ENCODE assay signal across 7 cellular contexts in genomic region chr14:68792022-68792829, GRCh38. TPM values are rescaled to one million over a fixed set of nuclear protein-coding genes. Genes with fewer than 3 reads are reported as not detected.
A peak's percentile ranks its signal among the peaks of the same experiment; 100 is the strongest.
DNase-seq lines count a peak whose midpoint lies in the region; ATAC-seq and TF ChIP-seq lines count a peak whose summit lies in the region.

No MANE protein-coding gene starts in this region.

- no peak for TF ChIP-seq RAD21 in HCT116 (IDR thresholded peaks at IDR 0.05; ENCODE audit: low read depth)

- H3K27me3 Mint-ChIP-seq in T-helper 1 cell treated with Interleukin-12 subunit alpha and Interleukin-12 subunit beta and Interleukin-4 antibody, amounts not matched to agents 30 μg/mL and 1 μg/mL, for 36 hours (ENCODE audit: low read depth): no peaks in the 10 kb centered on the region

- peaks cover 9% of the 10 kb centered on the region; the same call in 1 of the 2 replicates for H4K20me1 ChIP-seq in HCT116 (ENCODE audit: insufficient read depth)

- peak overlapping the region; percentile 91 for H3K4me3 Mint-ChIP-seq in T-helper 1 cell treated with Interleukin-12 subunit alpha and Interleukin-12 subunit beta and Interleukin-4 antibody, amounts not matched to agents 30 μg/mL and 1 μg/mL, for 36 hours

- H3K4me2 ChIP-seq in HCT116 (ENCODE audit: low read length): peak overlapping the region; percentile 81

- no peak for DNase-seq in HCT116 (ENCODE audit: low read depth, low spot score)
- DNase-seq in erythroblast (lab: John Stamatoyannopoulos, UW): peak; percentile 61 to 70
- DNase-seq in HPDE6-E6E7 (ENCODE audit: extremely low spot score): no peak
- DNase-seq in NOMO-1 (lab: John Stamatoyannopoulos, UW; ENCODE audit: unreplicated experiment in 2 of 2): no peak

- H3K4me3 ChIP-seq in HCT116 (replicated peaks in 1 of 2; ENCODE audit: low read depth in 1 of 2, low read length in 2 of 2): peak overlapping the region; percentile 83 to 89
- peak overlapping the region; percentile 99 for H3K4me3 ChIP-seq in neuron (ENCODE audit: low read length)

- H3K4me1 ChIP-seq in HCT116 (ENCODE audit: control insufficient read depth in 1 of 2, insufficient read depth in 2 of 2, low read length in 2 of 2) (peaks cover 39 to 74% of the 10 kb centered on the region in 2 experiments), neuron (ENCODE audit: insufficient read depth, low read length) (peaks cover 44% of the 10 kb centered on the region)

- TF ChIP-seq CTCF in HCT116 (IDR thresholded peaks at IDR 0.05 in 2 of 3, conservative IDR thresholded peaks at IDR 0.05 in 1 of 3; ENCODE audit: borderline replicate concordance in 1 of 3, insufficient read depth in 1 of 3, low read depth in 2 of 3, low read length in 2 of 3): no peak

- no peaks in the 10 kb centered on the region for H3K9me2 ChIP-seq in HCT116 (ENCODE audit: insufficient read depth)

- H3K9me3 Mint-ChIP-seq in T-helper 1 cell treated with Interleukin-12 subunit alpha and Interleukin-12 subunit beta and Interleukin-4 antibody, amounts not matched to agents 30 μg/mL and 1 μg/mL, for 36 hours: no peaks in the 10 kb centered on the region

- H3K27ac ChIP-seq in HCT116 (ENCODE audit: low read depth, low read length): peak overlapping the region; percentile 99

- POLR2A ChIA-PET in HCT116 (lab: Charles Lee): interaction anchor here (0.6 to 7.1 kb wide), 31 partner anchors 8 to 792 kb away, joined by 3 to 120 read pairs (median 4); no protein-coding TSS in a partner anchor

- H3K36me3 ChIP-seq in HCT116 (ENCODE audit: control insufficient read depth in 1 of 2, insufficient read depth in 2 of 2, low read length in 2 of 2): peaks cover 29 to 43% of the 10 kb centered on the region in 2 experiments
- peaks cover 40% of the 10 kb centered on the region for H3K36me3 ChIP-seq in neuron (ENCODE audit: insufficient read depth, low read length)

- peaks cover 48% of the 10 kb centered on the region for H3K4me1 Mint-ChIP-seq in T-helper 1 cell treated with Interleukin-12 subunit alpha and Interleukin-12 subunit beta and Interleukin-4 antibody, amounts not matched to agents 30 μg/mL and 1 μg/mL, for 36 hours (ENCODE audit: low read depth)

- peak overlapping the region; percentile 99 for H3K27ac Mint-ChIP-seq in T-helper 1 cell treated with Interleukin-12 subunit alpha and Interleukin-12 subunit beta and Interleukin-4 antibody, amounts not matched to agents 30 μg/mL and 1 μg/mL, for 36 hours

- H3K9me3 ChIP-seq in HCT116 (ENCODE audit: control insufficient read depth in 1 of 2, insufficient read depth in 1 of 2, low read depth in 1 of 2, low read length in 2 of 2) (no peaks in the 10 kb centered on the region), neuron (ENCODE audit: low read length) (no peaks in the 10 kb centered on the region)

- H2AFZ ChIP-seq in HCT116 (ENCODE audit: low read depth, low read length, poor library complexity, severe bottlenecking) (no peak overlapping the region), neuron (ENCODE audit: low read depth, low read length) (no peak overlapping the region)

- BruUV-seq in HCT116 (replicated peaks; lab: Mats Ljungman, UMichigan): TSS peak; percentile 31

- peak overlapping the region; percentile 94 for H3K9ac ChIP-seq in HCT116 (ENCODE audit: low read length)

- no peak for TF ChIP-seq POLR2A in HCT116 (IDR thresholded peaks at IDR 0.05; ENCODE audit: borderline replicate concordance, extremely low read depth, insufficient read depth, insufficient read length)
- no peak for TF ChIP-seq POLR2A in erythroblast (IDR thresholded peaks at IDR 0.05; ENCODE audit: low read length)

- ATAC-seq in HCT116: no peak
- ATAC-seq in GM21737 (IDR thresholded peaks at IDR 0.05; ENCODE audit: unreplicated experiment): no peak

- intact Hi-C loops in HCT116 (cut with micrococcal nuclease): loop anchor here (2.0 to 5.0 kb wide), 4 partner anchors 23 to 847 kb away; no protein-coding TSS in a partner anchor

- peaks cover 82% of the 10 kb centered on the region for H3K79me2 ChIP-seq in HCT116 (ENCODE audit: insufficient read depth, low read length)

- no peaks in the 10 kb centered on the region for H3K27me3 ChIP-seq in HCT116 (ENCODE audit: insufficient read depth, low read length)
- H3K27me3 ChIP-seq in neuron (ENCODE audit: insufficient read depth, low read length): no peaks in the 10 kb centered on the region

- RAD21 ChIA-PET in HCT116 (lab: Charles Lee; ENCODE audit: low non-redundant PET in 1 of 2, low total read pairs in 2 of 2, uncharacterized antibody in 2 of 2, unreplicated experiment in 2 of 2): interaction anchor here (0.6 to 1.0 kb wide), 4 partner anchors 24 to 1084 kb away, joined by 3 to 12 read pairs (median 6); no protein-coding TSS in a partner anchor

- H3K36me3 Mint-ChIP-seq in T-helper 1 cell treated with Interleukin-12 subunit alpha and Interleukin-12 subunit beta and Interleukin-4 antibody, amounts not matched to agents 30 μg/mL and 1 μg/mL, for 36 hours (ENCODE audit: low read depth): peaks cover 46% of the 10 kb centered on the region

- CTCF ChIA-PET in HCT116 (lab: Charles Lee): interaction anchor here (0.6 to 1.4 kb wide), 5 partner anchors 33 to 1156 kb away, joined by 3 to 5 read pairs (median 4); no protein-coding TSS in a partner anchor

TF ChIP-seq in HCT116, 20 proteins besides CTCF, POLR2A, EP300 and RAD21:
- peak; percentile 44 for TF ChIP-seq POLR2AphosphoS5 (IDR thresholded peaks at IDR 0.05; ENCODE audit: low read depth, low read length)
- no peak for TF ChIP-seq ZBTB33 (IDR thresholded peaks at IDR 0.05; ENCODE audit: extremely low read depth, insufficient replicate concordance, low read length)

RNA-seq across cellular contexts. Expression of gene ZFP36L1, which starts 0.6 kb away (rescaled TPM):
- total RNA-seq in HCT116 (2021; ENCODE audit: unreplicated experiment): 304 TPM
- polyA plus RNA-seq in HCT116 (2012): 177 and 302 TPM in 2 replicates

Comparison
In these comparisons a context has a peak if more than half of its experiments do, and no peak if none do; other contexts are left out.
1. DNase-seq: peak in erythroblast (2 of 2); none in HCT116 (single experiment), HPDE6-E6E7 (single experiment) and NOMO-1 (0 of 2).